Comparison of ENCODE assay signal across 19 cellular contexts in genomic region chr14:103022669-103023044, GRCh38. TPM values are rescaled to one million over a fixed set of nuclear protein-coding genes. Genes with fewer than 3 reads are reported as not detected.
DNase-seq lines count a peak whose midpoint lies in the region; ATAC-seq, FAIRE-seq and TF ChIP-seq lines count a peak whose summit lies in the region.
"Had no signal": no experiment of that assay in that cellular context is flagged by ENCODE, and none has a peak within 500 bp of the region (broad histone marks: within the 10 kb centered on the region; RNA-seq: fewer than 3 reads in every experiment).

No MANE protein-coding gene starts in this region.

- no peaks in the 10 kb centered on the region for H4K20me1 ChIP-seq in fibroblast of lung (ENCODE audit: control insufficient read depth, extremely low read depth, insufficient read depth, low read length)

- H2AFZ ChIP-seq in fibroblast of lung (ENCODE audit: low read length): no peak overlapping the region

- no peak for ATAC-seq in activated T-helper 17 cell treated with anti-CD3 and anti-CD28 coated beads, Interleukin-2, amount 50 U/mL, for 72 hours (replicated peaks)
- ATAC-seq: activated naive CD8-positive, alpha-beta T cell treated with anti-CD3 and anti-CD28 coated beads, Interleukin-2, amount 50 U/mL, for 24 hours had no signal

- H3K27me3 ChIP-seq in fibroblast of lung (ENCODE audit: control insufficient read depth, insufficient read depth, low read length) (no peaks in the 10 kb centered on the region), spleen (replicated peaks in 1 of 7) (no peaks in the 10 kb centered on the region)

- H3K9ac ChIP-seq in fibroblast of lung (ENCODE audit: insufficient read depth, low read length) (no peak overlapping the region), kidney (ENCODE audit: low read length in 2 of 2) (no peak overlapping the region)

- DNase-seq in NCI-H2107 treated with DMSO at 0.1 percent for 48 hours (lab: John Stamatoyannopoulos, UW; ENCODE audit: unreplicated experiment) (peak; percentile 63), NCI-H2107 (lab: John Stamatoyannopoulos, UW) (no peak), fibroblast of lung (ENCODE audit: low read depth in 2 of 2) (no peak), spleen (peak; percentile 13), NCI-H1694 (lab: John Stamatoyannopoulos, UW) (no peak), kidney (no peak), NCI-H1048 (lab: John Stamatoyannopoulos, UW) (no peak)
- DNase-seq: activated CD4-positive, alpha-beta T cell treated with anti-CD3 and anti-CD28 coated beads for 4 hours; activated naive CD8-positive, alpha-beta T cell treated with anti-CD3 and anti-CD28 coated beads, Interleukin-2, amount 50 U/mL, for 24 hours; activated T-cell treated with anti-CD3 and anti-CD28 coated beads, Interleukin-2, amount 50 U/mL, for 1 hour; Caco-2; GDM1; mammary epithelial cell; stimulated activated naive CD4-positive, alpha-beta T cell had no signal

- H3K4me1 Mint-ChIP-seq in activated T-helper 17 cell treated with anti-CD3 and anti-CD28 coated beads, Interleukin-2, amount 50 U/mL, for 72 hours: peaks cover 7% of the 10 kb centered on the region
- H3K4me1 Mint-ChIP-seq: activated naive CD8-positive, alpha-beta T cell treated with anti-CD3 and anti-CD28 coated beads, Interleukin-2, amount 50 U/mL, for 24 hours had no signal

- H3K27ac Mint-ChIP-seq in activated T-helper 17 cell treated with anti-CD3 and anti-CD28 coated beads, Interleukin-2, amount 50 U/mL, for 72 hours: peak overlapping the region; percentile 72
- H3K27ac Mint-ChIP-seq: T-helper 1 cell treated with Interleukin-12 subunit alpha and Interleukin-12 subunit beta and Interleukin-4 antibody, amounts not matched to agents 30 μg/mL and 1 μg/mL, for 36 hours had no signal

- no peaks in the 10 kb centered on the region for H3K36me3 Mint-ChIP-seq in activated T-helper 17 cell treated with anti-CD3 and anti-CD28 coated beads, Interleukin-2, amount 50 U/mL, for 72 hours (ENCODE audit: low read depth)

- no peaks in the 10 kb centered on the region for H3K9me3 ChIP-seq in fibroblast of lung (ENCODE audit: control insufficient read depth, insufficient read depth, low read depth, low read length)
- no peaks in the 10 kb centered on the region for H3K9me3 ChIP-seq in spleen
- H3K9me3 ChIP-seq in kidney (ENCODE audit: control insufficient read depth in 1 of 2, low read length in 2 of 2): no peaks in the 10 kb centered on the region
- H3K9me3 ChIP-seq: Caco-2 had no signal

- H3K4me3 Mint-ChIP-seq in activated T-helper 17 cell treated with anti-CD3 and anti-CD28 coated beads, Interleukin-2, amount 50 U/mL, for 72 hours: no peak overlapping the region
- H3K4me3 Mint-ChIP-seq: activated naive CD8-positive, alpha-beta T cell treated with anti-CD3 and anti-CD28 coated beads, Interleukin-2, amount 50 U/mL, for 24 hours; T-helper 1 cell treated with Interleukin-12 subunit alpha and Interleukin-12 subunit beta and Interleukin-4 antibody, amounts not matched to agents 30 μg/mL and 1 μg/mL, for 36 hours had no signal

- no peak overlapping the region for H3K27ac ChIP-seq in fibroblast of lung (ENCODE audit: insufficient read depth, low read length)
- H3K27ac ChIP-seq in spleen: peak overlapping the region in 6 of 8 donors; percentile 12 to 81 (median 36)
- H3K27ac ChIP-seq in kidney (ENCODE audit: low read depth in 2 of 2, low read length in 2 of 2): peak overlapping the region in 1 of 2 donors; percentile 6

- peaks cover 68% of the 10 kb centered on the region for H3K79me2 ChIP-seq in fibroblast of lung (ENCODE audit: control insufficient read depth, insufficient read depth, low read length)

- no peak for TF ChIP-seq POLR2A in spleen (IDR thresholded peaks at IDR 0.05)

- no peaks in the 10 kb centered on the region for H3K9me3 Mint-ChIP-seq in activated T-helper 17 cell treated with anti-CD3 and anti-CD28 coated beads, Interleukin-2, amount 50 U/mL, for 72 hours
- H3K9me3 Mint-ChIP-seq: activated naive CD8-positive, alpha-beta T cell treated with anti-CD3 and anti-CD28 coated beads, Interleukin-2, amount 50 U/mL, for 24 hours; neural crest cell; T-helper 1 cell treated with Interleukin-12 subunit alpha and Interleukin-12 subunit beta and Interleukin-4 antibody, amounts not matched to agents 30 μg/mL and 1 μg/mL, for 36 hours had no signal

- H3K4me3 ChIP-seq in fibroblast of lung (replicated peaks in 1 of 4; ENCODE audit: control extremely low read depth in 1 of 4, insufficient read depth in 1 of 4, low read depth in 3 of 4, low read length in 4 of 4) (no peak overlapping the region), spleen (no peak overlapping the region), kidney (ENCODE audit: low read length in 2 of 2) (no peak overlapping the region)

- peak overlapping the region; percentile 47 for H3K4me2 ChIP-seq in fibroblast of lung (ENCODE audit: extremely low read depth, insufficient read depth, low read length)

- H3K27me3 Mint-ChIP-seq in activated T-helper 17 cell treated with anti-CD3 and anti-CD28 coated beads, Interleukin-2, amount 50 U/mL, for 72 hours: no peaks in the 10 kb centered on the region

- intact Hi-C loops in spleen (cut with DNase I; ENCODE audit: low total_unique reads): no loop called here
- intact Hi-C loops in kidney (cut with DNase I): no loop called here

- H3K4me1 ChIP-seq in fibroblast of lung (ENCODE audit: control insufficient read depth, extremely low read depth, insufficient read depth, low read length) (peaks cover 8% of the 10 kb centered on the region), spleen (peaks cover 6 to 71% (median 45%) of the 10 kb centered on the region in 6 donors), kidney (ENCODE audit: control insufficient read depth in 1 of 2, insufficient read depth in 1 of 2, low read depth in 1 of 2, low read length in 2 of 2) (peaks cover 18 to 28% of the 10 kb centered on the region in 2 donors)
- H3K4me1 ChIP-seq: Caco-2 had no signal

- H3K36me3 ChIP-seq in fibroblast of lung (ENCODE audit: control insufficient read depth, insufficient read depth, low read length) (no peaks in the 10 kb centered on the region), spleen (peaks cover 0 to 6% (median 0%) of the 10 kb centered on the region in 6 donors), kidney (ENCODE audit: control insufficient read depth in 1 of 2, insufficient read depth in 2 of 2, low read length in 2 of 2) (peaks cover 0 to 6% of the 10 kb centered on the region in 2 donors)

- TF ChIP-seq CTCF in fibroblast of lung (conservative IDR thresholded peaks at IDR 0.05 in 1 of 2, IDR thresholded peaks at IDR 0.05 in 1 of 2; ENCODE audit: low read depth in 1 of 2, low read length in 2 of 2) (no peak), spleen (IDR thresholded peaks at IDR 0.05 in 8 of 11, conservative IDR thresholded peaks at IDR 0.05 in 3 of 11) (no peak), kidney (IDR thresholded peaks at IDR 0.05; ENCODE audit: borderline replicate concordance, extremely low read depth, insufficient read depth) (no peak)

- no peak for FAIRE-seq in kidney (lab: Jason Lieb, UNC)
- FAIRE-seq: A204.1, RCC 7860 had no signal

- 48 to 72% (median 69%) methylated on average over 2 of the region's 2 CpGs for WGBS in spleen, 5 donors

RNA-seq across cellular contexts. Expression of gene CDC42BPB, which starts 34.7 kb away (rescaled TPM):
- 1 to 10 TPM; 7.2 to 7.3 TPM for total RNA-seq in activated T-helper 17 cell treated with anti-CD3 and anti-CD28 coated beads, Interleukin-2, amount 50 U/mL, for 72 hours
- total RNA-seq in fibroblast of lung: 66.8 and 98.3 TPM in 2 replicates
- polyA plus RNA-seq in fibroblast of lung: 44.8 and 53.1 TPM in 2 replicates
- 52.4 and 59.6 TPM in 2 replicates for polyA plus RNA-seq in fibroblast of lung (2012)
- polyA minus RNA-seq in fibroblast of lung (ENCODE audit: low replicate concordance): 258 and 297 TPM in 2 replicates
- total RNA-seq in spleen: 10 to 100 TPM; 40.2 to 94.5 (median 79.6) TPM
- polyA plus RNA-seq in spleen: 10 to 100 TPM in 2 of 3 donors, 1 to 10 TPM in 1; 6.4 to 22.6 (median 10.1) TPM
- total RNA-seq in kidney: 127 TPM
- polyA plus RNA-seq in kidney (ENCODE audit: insufficient read depth, low read depth, low replicate concordance): 22.5 TPM

Comparison
In these comparisons a context has a peak if more than half of its experiments do, and no peak if none do; other contexts are left out.
1. DNase-seq: peak in NCI-H2107 treated with DMSO at 0.1 percent for 48 hours (single experiment) and spleen (single experiment); none in NCI-H2107 (single experiment), fibroblast of lung (0 of 2), NCI-H1694 (single experiment), kidney (single experiment) and NCI-H1048 (single experiment).